In the genomic region with DNA sequence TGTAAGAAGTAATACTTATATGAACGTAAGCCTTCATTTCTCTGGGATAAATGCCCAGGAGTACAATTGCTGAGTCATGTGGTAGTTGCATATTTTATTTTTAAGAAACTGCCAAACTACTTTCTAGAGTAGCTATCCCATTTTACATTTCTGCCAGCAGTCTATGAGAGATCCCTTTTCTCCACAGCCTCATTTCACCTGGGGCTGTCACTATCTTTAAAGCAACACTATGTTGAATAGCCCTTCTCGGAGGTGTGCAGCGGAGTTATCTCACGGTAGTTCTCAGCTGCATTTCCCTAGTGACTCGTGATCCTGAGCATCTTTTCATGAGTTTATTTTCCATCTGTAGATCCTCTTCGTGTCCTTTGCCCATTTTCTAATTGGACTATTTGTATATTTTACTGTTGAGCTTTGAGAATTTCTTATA, we compare ENCODE assay signal across 16 cellular contexts.
DNase-seq lines count a peak whose midpoint lies in the region; ATAC-seq, FAIRE-seq and TF ChIP-seq lines count a peak whose summit lies in the region.
"Had no signal": no experiment of that assay in that cellular context is flagged by ENCODE, and none has a peak within 500 bp of the region (broad histone marks: within the 10 kb centered on the region; RNA-seq: fewer than 3 reads in every experiment).

No MANE protein-coding gene starts in this region.

- H2AFZ ChIP-seq in HepG2 (ENCODE audit: low read length), result no peak overlapping the region
- H2AFZ ChIP-seq in mammary epithelial cell (ENCODE audit: low read depth, low read length), result no peak overlapping the region
- no peak overlapping the region for H2AFZ ChIP-seq in mesenchymal stem cell (ENCODE audit: low read depth, low read length)

- no peak overlapping the region for H3K14ac ChIP-seq in mesenchymal stem cell (ENCODE audit: low read length in 2 of 2)

- H3K36me3 ChIP-seq in HepG2 (replicated peaks in 1 of 2; ENCODE audit: control insufficient read depth in 1 of 2, insufficient read depth in 2 of 2, low read length in 2 of 2), result 0 out of 5 replicates have a peak, but pooled peaks cover 0 to 1% of the 10 kb centered on the region in 2 experiments
- H3K36me3 ChIP-seq in right lobe of liver, result no peaks in the 10 kb centered on the region
- peaks cover 2% of the 10 kb centered on the region for H3K36me3 ChIP-seq in mammary epithelial cell (ENCODE audit: insufficient read depth, low read length)
- H3K36me3 ChIP-seq in mesenchymal stem cell (ENCODE audit: control insufficient read depth in 1 of 2, insufficient read depth in 2 of 2, low read depth in 1 of 2, low read length in 2 of 2), result peaks cover 0 to 4% of the 10 kb centered on the region in 2 experiments
- H3K36me3 ChIP-seq: BE2C, thyroid gland had no signal

- H3K18ac ChIP-seq in mesenchymal stem cell (ENCODE audit: low read depth in 1 of 2, low read length in 2 of 2), result no peak overlapping the region

- no peak overlapping the region for H2BK5ac ChIP-seq in mesenchymal stem cell (ENCODE audit: low read depth, low read length, poor library complexity, severe bottlenecking)

- no peaks in the 10 kb centered on the region for H3K27me3 ChIP-seq in HepG2 (ENCODE audit: control insufficient read depth in 1 of 2, insufficient read depth in 2 of 2, low read length in 2 of 2)
- H3K27me3 ChIP-seq in right lobe of liver, result no peaks in the 10 kb centered on the region
- no peaks in the 10 kb centered on the region for H3K27me3 ChIP-seq in mammary epithelial cell (ENCODE audit: insufficient read depth, low read length)
- H3K27me3 ChIP-seq in mesenchymal stem cell (ENCODE audit: control insufficient read depth in 1 of 2, insufficient read depth in 1 of 2, low read length in 2 of 2), result no peaks in the 10 kb centered on the region
- H3K27me3 ChIP-seq: BE2C, thyroid gland had no signal

- no peaks in the 10 kb centered on the region for H3K9me3 ChIP-seq in HepG2 (ENCODE audit: low read length)
- no peaks in the 10 kb centered on the region for H3K9me3 ChIP-seq in right lobe of liver
- no peaks in the 10 kb centered on the region for H3K9me3 ChIP-seq in mammary epithelial cell (replicated peaks; ENCODE audit: insufficient read depth, low read length)
- H3K9me3 ChIP-seq in mesenchymal stem cell (ENCODE audit: control insufficient read depth, low read length), result no peaks in the 10 kb centered on the region
- H3K9me3 ChIP-seq: BE2C, thyroid gland had no signal

- CTCF ChIA-PET in HepG2 (lab: Yijun Ruan, JAX; ENCODE audit: low intra/inter-chr PET ratio, low total read pairs) (no interaction called here), mammary epithelial cell (lab: Charles Lee; ENCODE audit: low non-redundant PET) (no interaction called here)

- peaks cover 3% of the 10 kb centered on the region for H3K79me1 ChIP-seq in mesenchymal stem cell (replicated peaks; ENCODE audit: low read length, poor library complexity, severe bottlenecking)

- H3K4ac ChIP-seq in mesenchymal stem cell (ENCODE audit: low read depth in 1 of 2, low read length in 2 of 2), result no peak overlapping the region

- no peak for DNase-seq in HepG2 (ENCODE audit: low spot score)
- no peak for DNase-seq in right lobe of liver
- no peak for DNase-seq in mammary epithelial cell
- no peak for DNase-seq in mesenchymal stem cell
- DNase-seq in stimulated activated CD4-positive, alpha-beta T cell treated with anti-CD3 and anti-CD28 coated beads, Interleukin-1b, Interleukin-23, amount 100 ng/mL, for 48 hours, result no peak
- no peak for DNase-seq in GM12891 (ENCODE audit: insufficient read length, low spot score)
- DNase-seq: activated CD4-positive, CD25-positive, alpha-beta regulatory T cell; activated naive CD8-positive, alpha-beta T cell treated with anti-CD3 and anti-CD28 coated beads, Interleukin-2, amount 50 U/mL, for 24 hours; BE2C; left colon; NCI-H1417 treated with DMSO at 0.1 percent for 48 hours; small intestine; thyroid gland had no signal

- no peak overlapping the region for H2BK120ac ChIP-seq in mesenchymal stem cell (ENCODE audit: low read depth, low read length)

- FAIRE-seq in HepG2 (lab: Jason Lieb, UNC) (no peak), GM12891 (lab: Jason Lieb, UNC) (no peak)
- FAIRE-seq: small intestine had no signal

- H4K8ac ChIP-seq in mesenchymal stem cell (ENCODE audit: low read length), result peak overlapping the region; percentile 31

- no peaks in the 10 kb centered on the region for H3K4me1 ChIP-seq in HepG2 (ENCODE audit: insufficient read depth, low read length)
- peaks cover 0 to 10% (median 0%) of the 10 kb centered on the region in 4 donors for H3K4me1 ChIP-seq in right lobe of liver
- H3K4me1 ChIP-seq in mammary epithelial cell (ENCODE audit: insufficient read depth, low read length), result peaks cover 18% of the 10 kb centered on the region
- H3K4me1 ChIP-seq in mesenchymal stem cell (ENCODE audit: control insufficient read depth, insufficient read depth, low read depth, low read length), result peaks cover 4% of the 10 kb centered on the region
- H3K4me1 ChIP-seq: BE2C had no signal

- dilution Hi-C loops in mammary epithelial cell (cut with HindIII; ENCODE audit: low sequenced_read_pairs), result no loop called here

- no peak for TF ChIP-seq POLR2A in HepG2 (IDR thresholded peaks at IDR 0.05; ENCODE audit: insufficient read depth in 1 of 2, low read depth in 2 of 2, low read length in 2 of 2)
- TF ChIP-seq POLR2A in right lobe of liver (IDR thresholded peaks at IDR 0.05), result no peak
- TF ChIP-seq POLR2A in GM12891 (IDR thresholded peaks at IDR 0.05; ENCODE audit: low read depth, low read length), result no peak

- ATAC-seq in HepG2, result no peak
- ATAC-seq in right lobe of liver, result no peak
- no peak for ATAC-seq in HG03175 (IDR thresholded peaks at IDR 0.05; ENCODE audit: unreplicated experiment)
- ATAC-seq in HG03159 (IDR thresholded peaks at IDR 0.05; ENCODE audit: unreplicated experiment), result no peak
- ATAC-seq: activated naive CD8-positive, alpha-beta T cell treated with anti-CD3 and anti-CD28 coated beads, Interleukin-2, amount 50 U/mL, for 24 hours; left colon; natural killer cell treated with Interleukin-12 subunit alpha and Interleukin-12 subunit beta and Interleukin-15 and Interleukin-18, amount 100 ng/mL, for 72 hours had no signal

- TF ChIP-seq CTCF in HepG2 (CRISPR knock-in tag; IDR thresholded peaks at IDR 0.05) (no peak), right lobe of liver (IDR thresholded peaks at IDR 0.05) (no peak), mammary epithelial cell (conservative IDR thresholded peaks at IDR 0.05 in 1 of 2, IDR thresholded peaks at IDR 0.05 in 1 of 2; ENCODE audit: extremely low read depth in 1 of 2, insufficient read depth in 1 of 2, low read depth in 1 of 2, low read length in 2 of 2) (no peak)

- in situ Hi-C loops in HepG2 (cut with HindIII; ENCODE audit: extremely low pct_ligation_motif_present, low pct_unique_long_range_greater_than_20kb) (no loop called here), mammary epithelial cell (cut with MboI; ENCODE audit: low sequenced_read_pairs in 2 of 2) (no loop called here)

- TF ChIP-seq EP300 in HepG2 (IDR thresholded peaks at IDR 0.05; ENCODE audit: low read depth in 2 of 2, low read length in 2 of 2), result no peak
- no peak for TF ChIP-seq EP300 in HepG2 (CRISPR knock-in tag; IDR thresholded peaks at IDR 0.05; ENCODE audit: borderline replicate concordance)

- POLR2A ChIA-PET in HepG2 (lab: Yijun Ruan, JAX), result no interaction called here

- no peak overlapping the region for H4K91ac ChIP-seq in mesenchymal stem cell (ENCODE audit: low read length)

- H2BK12ac ChIP-seq in mesenchymal stem cell (ENCODE audit: low read length in 2 of 2), result no peak overlapping the region

- H3K4me2 ChIP-seq in HepG2 (ENCODE audit: low read depth, low read length) (no peak overlapping the region), mammary epithelial cell (ENCODE audit: insufficient read depth, low read depth, low read length) (peak overlapping the region; percentile 4), mesenchymal stem cell (ENCODE audit: low read length, poor library complexity, severe bottlenecking) (no peak overlapping the region)

- no peaks in the 10 kb centered on the region for H4K20me1 ChIP-seq in HepG2 (ENCODE audit: insufficient read depth, low read length)
- H4K20me1 ChIP-seq in mammary epithelial cell (ENCODE audit: insufficient read depth, low read length), result no peaks in the 10 kb centered on the region

- 91% methylated on average over 6 of the region's 6 CpGs for WGBS in HepG2 (ENCODE audit: low lambda C conversion rate)
- WGBS in right lobe of liver (ENCODE audit: insufficient coverage, low coverage, low lambda C conversion rate, missing lambda C conversion rate), result 72% methylated on average over 6 of the region's 6 CpGs
- 54% methylated on average over 6 of the region's 6 CpGs for WGBS in mammary epithelial cell (ENCODE audit: low coverage, missing lambda C conversion rate)
- WGBS in mesenchymal stem cell, result 89% methylated on average over 4 of the region's 6 CpGs

- BruUV-seq in HepG2 (replicated peaks; lab: Mats Ljungman, UMichigan) (no TSS peak), mammary epithelial cell (replicated peaks; lab: Mats Ljungman, UMichigan) (no TSS peak)

- no peak for TF ChIP-seq RAD21 in HepG2 (CRISPR knock-in tag; IDR thresholded peaks at IDR 0.05)

- no peak overlapping the region for H3K23ac ChIP-seq in mesenchymal stem cell (ENCODE audit: low read length in 2 of 2)

- H2AK5ac ChIP-seq in mesenchymal stem cell (ENCODE audit: low read length, severe bottlenecking), result no peak overlapping the region

- H3K79me2 ChIP-seq in HepG2 (ENCODE audit: insufficient read depth, low read length) (no peaks in the 10 kb centered on the region), mammary epithelial cell (ENCODE audit: insufficient read depth, low read length) (peaks cover 4% of the 10 kb centered on the region)

- no peak overlapping the region for H2BK15ac ChIP-seq in mesenchymal stem cell (ENCODE audit: low read depth, poor library complexity, severe bottlenecking)

- H3K9ac ChIP-seq in HepG2 (ENCODE audit: insufficient read depth, low read depth, low read length) (no peak overlapping the region), mammary epithelial cell (ENCODE audit: insufficient read depth, low read length) (no peak overlapping the region), mesenchymal stem cell (ENCODE audit: low read length) (no peak overlapping the region)

- H3K4me3 ChIP-seq in HepG2 (replicated peaks in 1 of 3; ENCODE audit: insufficient read depth in 1 of 3, low read depth in 2 of 3, low read length in 3 of 3) (no peak overlapping the region), right lobe of liver (no peak overlapping the region), mammary epithelial cell (replicated peaks in 1 of 3; ENCODE audit: insufficient read depth in 1 of 3, low read depth in 2 of 3, low read length in 3 of 3) (no peak overlapping the region), mesenchymal stem cell (ENCODE audit: insufficient read depth in 1 of 2, low read depth in 1 of 2, low read length in 2 of 2) (no peak overlapping the region)
- H3K4me3 ChIP-seq: thyroid gland had no signal

- intact Hi-C loops in HepG2 (cut with micrococcal nuclease; ENCODE audit: unreplicated experiment), result no loop called here
- intact Hi-C loops in right lobe of liver (cut with DNase I), result no loop called here
- intact Hi-C loops in mammary epithelial cell (cut with micrococcal nuclease), result loop anchor here (10.0 kb wide), 1 partner anchor 57 kb away; no protein-coding TSS in a partner anchor

- H3K27ac ChIP-seq in HepG2 (ENCODE audit: extremely low read length, insufficient read depth, low read length) (no peak overlapping the region), right lobe of liver (no peak overlapping the region), mammary epithelial cell (ENCODE audit: insufficient read depth, low read depth, low read length) (no peak overlapping the region), mesenchymal stem cell (ENCODE audit: low read length, poor library complexity, severe bottlenecking) (no peak overlapping the region)
- H3K27ac ChIP-seq: thyroid gland had no signal
